ENCODE assay signal across 3 cellular contexts in genomic region chr17:19342611-19343255, GRCh38.
TF ChIP-seq lines count a peak whose summit lies in the region.

No MANE protein-coding gene starts in this region.

TF ChIP-seq in SK-N-SH, 30 proteins besides CTCF, POLR2A, EP300 and RAD21 (continued from another document):
- TF ChIP-seq USF2 (IDR thresholded peaks at IDR 0.05; ENCODE audit: borderline replicate concordance, low read depth, low read length) (no peak), RCOR1 (IDR thresholded peaks at IDR 0.05; ENCODE audit: low read length) (no peak)

TF ChIP-seq in SK-N-SH treated with all-trans-retinoic acid at 6 μM for 48 hours, 23 proteins besides CTCF, POLR2A, EP300 and RAD21 (continued from another document):
- TF ChIP-seq TSHZ2 (CRISPR knock-in tag; IDR thresholded peaks at IDR 0.05) (no peak), BACH2 (CRISPR knock-in tag; IDR thresholded peaks at IDR 0.05; ENCODE audit: borderline replicate concordance) (no peak), ZNF8 (CRISPR knock-in tag; IDR thresholded peaks at IDR 0.05) (no peak), ZFP3 (CRISPR knock-in tag; IDR thresholded peaks at IDR 0.05) (no peak), CSRNP3 (CRISPR knock-in tag; IDR thresholded peaks at IDR 0.05) (no peak), ISL1 (CRISPR knock-in tag; IDR thresholded peaks at IDR 0.05) (no peak), OSR1 (CRISPR knock-in tag; IDR thresholded peaks at IDR 0.05) (no peak), GLIS3 (CRISPR knock-in tag; IDR thresholded peaks at IDR 0.05) (no peak), ESRRG (CRISPR knock-in tag; IDR thresholded peaks at IDR 0.05) (no peak), ZNF565 (CRISPR knock-in tag; conservative IDR thresholded peaks at IDR 0.05; ENCODE audit: low read depth) (no peak), TCF4 (CRISPR knock-in tag; IDR thresholded peaks at IDR 0.05; ENCODE audit: borderline replicate concordance) (no peak), PATZ1 (CRISPR knock-in tag; IDR thresholded peaks at IDR 0.05; ENCODE audit: borderline replicate concordance) (no peak), ZFP30 (CRISPR knock-in tag; IDR thresholded peaks at IDR 0.05) (no peak), ARNTL (CRISPR knock-in tag; IDR thresholded peaks at IDR 0.05; ENCODE audit: borderline replicate concordance, low read depth) (no peak)
TF ChIP-seq in SK-N-SH treated with all-trans-retinoic acid at 6 μM for 48 hours: peak in this region for 0.

TF ChIP-seq in liver, 16 proteins besides CTCF, POLR2A, EP300 and RAD21 (continued from another document):
- TF ChIP-seq REST (IDR thresholded peaks at IDR 0.05) (no peak), ATF3 (IDR thresholded peaks at IDR 0.05) (no peak), EGR1 (IDR thresholded peaks at IDR 0.05; ENCODE audit: low read depth in 2 of 2) (no peak), NR2F2 (IDR thresholded peaks at IDR 0.05) (no peak), RXRA (IDR thresholded peaks at IDR 0.05) (no peak), GABPA (IDR thresholded peaks at IDR 0.05 in 1 of 2, conservative IDR thresholded peaks at IDR 0.05 in 1 of 2) (no peak), FOXA2 (IDR thresholded peaks at IDR 0.05) (no peak), FOXA1 (IDR thresholded peaks at IDR 0.05) (no peak), HNF4G (IDR thresholded peaks at IDR 0.05) (no peak), TAF1 (conservative IDR thresholded peaks at IDR 0.05) (no peak), ZBTB33 (IDR thresholded peaks at IDR 0.05) (no peak), JUND (IDR thresholded peaks at IDR 0.05) (no peak), HNF4A (conservative IDR thresholded peaks at IDR 0.05) (no peak), MAX (IDR thresholded peaks at IDR 0.05) (no peak), YY1 (IDR thresholded peaks at IDR 0.05) (no peak)
